Comparison of ENCODE assay signal across 8 cellular contexts in genomic region chr11:43578346-43579170, GRCh38.
DNase-seq lines count a peak whose midpoint lies in the region; ATAC-seq and TF ChIP-seq lines count a peak whose summit lies in the region.

No MANE protein-coding gene starts in this region.

- 2 to 3% methylated on average over 35 of the region's 35 CpGs for WGBS in heart right ventricle, 2 donors
- WGBS in aorta, 2 donors, result 3% methylated on average over 31 to 35 of the region's 35 CpGs

- H3K27me3 ChIP-seq in heart right ventricle (peaks cover 23 to 100% (median 98%) of the 10 kb centered on the region in 7 donors), kidney epithelial cell (ENCODE audit: control insufficient read depth, insufficient read depth, low read length) (peaks cover 98% of the 10 kb centered on the region), aorta (ENCODE audit: control insufficient read depth in 1 of 2, insufficient read depth in 2 of 2, low read length in 1 of 2) (no peaks in the 10 kb centered on the region)

- peaks cover 10 to 91% (median 58%) of the 10 kb centered on the region in 9 donors for H3K4me1 ChIP-seq in heart right ventricle
- H3K4me1 ChIP-seq in aorta (ENCODE audit: control insufficient read depth in 1 of 2, insufficient read depth in 2 of 2, low read length in 2 of 2), result no peaks in the 10 kb centered on the region

- intact Hi-C loops in heart right ventricle (cut with DNase I) (loop anchor here in 6 of 10 donors (5.0 to 10.0 kb wide), 6 partner anchors 66 to 274 kb away; no protein-coding TSS in a partner anchor), cardiac septum (cut with DNase I) (loop anchor here (5.0 to 10.0 kb wide), 4 partner anchors 106 to 456 kb away; partner anchors contain the start of gene HSD17B12), aorta (cut with DNase I) (no loop called here)

- no peaks in the 10 kb centered on the region for H3K36me3 ChIP-seq in heart right ventricle
- no peaks in the 10 kb centered on the region for H3K36me3 ChIP-seq in kidney epithelial cell (ENCODE audit: control insufficient read depth, insufficient read depth, low read length)
- H3K36me3 ChIP-seq in aorta (ENCODE audit: control insufficient read depth in 1 of 2, insufficient read depth in 2 of 2, low read length in 1 of 2), result no peaks in the 10 kb centered on the region

- CTCF ChIA-PET in HEK293T (lab: Yijun Ruan, JAX), result interaction anchor here (3.2 kb wide), 1 partner anchor 11 kb away, joined by 17 read pairs; no protein-coding TSS in a partner anchor

- H3K27ac ChIP-seq in heart right ventricle (no peak overlapping the region), aorta (ENCODE audit: low read depth in 1 of 2, low read length in 2 of 2) (no peak overlapping the region)

- peaks cover 92% of the 10 kb centered on the region for H3K27me3 Mint-ChIP-seq in activated naive CD8-positive, alpha-beta T cell treated with anti-CD3 and anti-CD28 coated beads, Interleukin-2, amount 50 U/mL, for 24 hours

- peaks cover 50% of the 10 kb centered on the region for H3K4me1 Mint-ChIP-seq in activated naive CD8-positive, alpha-beta T cell treated with anti-CD3 and anti-CD28 coated beads, Interleukin-2, amount 50 U/mL, for 24 hours

- no peaks in the 10 kb centered on the region for H3K36me3 Mint-ChIP-seq in activated naive CD8-positive, alpha-beta T cell treated with anti-CD3 and anti-CD28 coated beads, Interleukin-2, amount 50 U/mL, for 24 hours (ENCODE audit: low read depth)

- H3K4me3 ChIP-seq in heart right ventricle (peak overlapping the region in 9 of 10 donors; percentile 44 to 74 (median 57)), kidney epithelial cell (ENCODE audit: low read depth, low read length) (peak overlapping the region; percentile 37), aorta (ENCODE audit: low read length in 2 of 2) (peak overlapping the region; percentile 9 to 40)

- no peak for ATAC-seq in heart right ventricle
- no peak for ATAC-seq in activated naive CD8-positive, alpha-beta T cell treated with anti-CD3 and anti-CD28 coated beads, Interleukin-2, amount 50 U/mL, for 24 hours
- ATAC-seq in aorta (ENCODE audit: low FRiP score), result no peak
- no peak for ATAC-seq in HG03196 (IDR thresholded peaks at IDR 0.05; ENCODE audit: unreplicated experiment)

- DNase-seq in heart right ventricle (no peak), cardiac septum (ENCODE audit: low spot score) (no peak), kidney epithelial cell (ENCODE audit: low read depth) (no peak), aorta (no peak), NCI-H2171 treated with DMSO at 0.1 percent for 48 hours (lab: John Stamatoyannopoulos, UW) (no peak), HEK293T (ENCODE audit: extremely low spot score) (no peak)
- DNase-seq in activated naive CD8-positive, alpha-beta T cell treated with anti-CD3 and anti-CD28 coated beads, Interleukin-2, amount 50 U/mL, for 24 hours, result no peak

- POLR2A ChIA-PET in HEK293T (lab: Yijun Ruan, JAX), result interaction anchor here (0.5 kb wide), 1 partner anchor 673 kb away, joined by 3 read pairs; no protein-coding TSS in a partner anchor

- TF ChIP-seq CTCF in heart right ventricle (IDR thresholded peaks at IDR 0.05) (no peak), kidney epithelial cell (IDR thresholded peaks at IDR 0.05; ENCODE audit: insufficient read depth, low read length, poor library complexity, severe bottlenecking) (no peak)

- peak overlapping the region; percentile 66 for H3K4me3 Mint-ChIP-seq in activated naive CD8-positive, alpha-beta T cell treated with anti-CD3 and anti-CD28 coated beads, Interleukin-2, amount 50 U/mL, for 24 hours

- H3K27ac Mint-ChIP-seq in activated naive CD8-positive, alpha-beta T cell treated with anti-CD3 and anti-CD28 coated beads, Interleukin-2, amount 50 U/mL, for 24 hours, result no peak overlapping the region

- H3K9me3 ChIP-seq in heart right ventricle (no peaks in the 10 kb centered on the region), aorta (ENCODE audit: control insufficient read depth, low read length) (no peaks in the 10 kb centered on the region)

- no peaks in the 10 kb centered on the region for H3K9me3 Mint-ChIP-seq in activated naive CD8-positive, alpha-beta T cell treated with anti-CD3 and anti-CD28 coated beads, Interleukin-2, amount 50 U/mL, for 24 hours

TF ChIP-seq in HEK293T, 16 proteins besides CTCF, POLR2A, EP300 and RAD21:
- no peak for TF ChIP-seq FOXA1 (IDR thresholded peaks at IDR 0.05)
- TF ChIP-seq HDGF (IDR thresholded peaks at IDR 0.05; ENCODE audit: borderline replicate concordance), result no peak
- no peak for TF ChIP-seq FOXK2 (IDR thresholded peaks at IDR 0.05)
- TF ChIP-seq ARNT (IDR thresholded peaks at IDR 0.05), result no peak

Comparison
In these comparisons a context has a peak if more than half of its experiments do, and no peak if none do; other contexts are left out.
1. intact Hi-C loops: an anchor here in heart right ventricle (5.0 to 10.0 kb wide) and cardiac septum (5.0 to 10.0 kb wide); none called in aorta.